17 cellular contexts compared by ENCODE assay signal in genomic region chr14:58270628-58271027, GRCh38.
DNase-seq lines count a peak whose midpoint lies in the region; ATAC-seq, FAIRE-seq and TF ChIP-seq lines count a peak whose summit lies in the region.
"Had no signal": no experiment of that assay in that cellular context is flagged by ENCODE, and none has a peak within 500 bp of the region (broad histone marks: within the 10 kb centered on the region; RNA-seq: fewer than 3 reads in every experiment).

No MANE protein-coding gene starts in this region.

- H3K27ac Mint-ChIP-seq in activated naive CD8-positive, alpha-beta T cell treated with anti-CD3 and anti-CD28 coated beads, Interleukin-2, amount 50 U/mL, for 24 hours = peak overlapping the region; percentile 30
- peak overlapping the region in 2 of 3 experiments; percentile 16 to 22 for H3K27ac Mint-ChIP-seq in nephron

- peak; percentile 44 for FAIRE-seq in D721Med (lab: Jason Lieb, UNC)
- FAIRE-seq: colon had no signal

- ATAC-seq in activated naive CD8-positive, alpha-beta T cell treated with anti-CD3 and anti-CD28 coated beads, Interleukin-2, amount 50 U/mL, for 24 hours = peak; percentile 51
- no peak for ATAC-seq in HG02840 (IDR thresholded peaks at IDR 0.05; ENCODE audit: low FRiP score, unreplicated experiment)
- ATAC-seq: left lobe of liver had no signal

- H3K36me3 Mint-ChIP-seq in activated naive CD8-positive, alpha-beta T cell treated with anti-CD3 and anti-CD28 coated beads, Interleukin-2, amount 50 U/mL, for 24 hours (ENCODE audit: low read depth) = peaks cover 81% of the 10 kb centered on the region
- peaks cover 74% of the 10 kb centered on the region for H3K36me3 Mint-ChIP-seq in nephron (ENCODE audit: low read depth)

- no peak overlapping the region for H3K4me3 Mint-ChIP-seq in activated naive CD8-positive, alpha-beta T cell treated with anti-CD3 and anti-CD28 coated beads, Interleukin-2, amount 50 U/mL, for 24 hours
- no peak overlapping the region for H3K4me3 Mint-ChIP-seq in nephron

- DNase-seq in D721Med (ENCODE audit: insufficient read length, low spot score) (no peak), HCEC 1CT (peak; percentile 45), DMS79 (lab: John Stamatoyannopoulos, UW) (no peak)
- no peak for DNase-seq in activated naive CD8-positive, alpha-beta T cell treated with anti-CD3 and anti-CD28 coated beads, Interleukin-2, amount 50 U/mL, for 24 hours
- no peak for DNase-seq in activated effector memory CD4-positive, alpha-beta T cell treated with anti-CD3 and anti-CD28 coated beads, Interleukin-2, amount 50 U/mL, for 16 hours
- DNase-seq: activated CD4-positive, alpha-beta T cell treated with anti-CD3 and anti-CD28 coated beads for 48 hours; BE2C; foreskin melanocyte; NCI-H1105 treated with DMSO at 0.1 percent for 48 hours; NCI-H774; PC-9; stimulated activated CD4-positive, alpha-beta T cell treated with anti-CD3 and anti-CD28 coated beads, Interleukin-4, amount 100 ng/mL, for 4 hours; stimulated activated CD8-positive, alpha-beta memory T cell treated with anti-CD3 and anti-CD28 coated beads, Interleukin-4, amount 100 ng/mL, for 48 hours had no signal

- H3K27me3 Mint-ChIP-seq in activated naive CD8-positive, alpha-beta T cell treated with anti-CD3 and anti-CD28 coated beads, Interleukin-2, amount 50 U/mL, for 24 hours = no peaks in the 10 kb centered on the region
- H3K27me3 Mint-ChIP-seq in nephron (ENCODE audit: low read depth) = no peaks in the 10 kb centered on the region

- H3K4me1 Mint-ChIP-seq in activated naive CD8-positive, alpha-beta T cell treated with anti-CD3 and anti-CD28 coated beads, Interleukin-2, amount 50 U/mL, for 24 hours = peaks cover 32% of the 10 kb centered on the region
- H3K4me1 Mint-ChIP-seq in nephron = peaks cover under 1% of the 10 kb centered on the region

- no peak for TF ChIP-seq CTCF in D721Med (IDR thresholded peaks at IDR 0.05; ENCODE audit: insufficient read depth, missing control alignments)
- TF ChIP-seq CTCF in nephron (IDR thresholded peaks at IDR 0.05; ENCODE audit: unreplicated experiment in 3 of 3) = no peak

- H3K9me3 Mint-ChIP-seq in activated naive CD8-positive, alpha-beta T cell treated with anti-CD3 and anti-CD28 coated beads, Interleukin-2, amount 50 U/mL, for 24 hours = no peaks in the 10 kb centered on the region
- no peaks in the 10 kb centered on the region for H3K9me3 Mint-ChIP-seq in nephron
